8 cellular contexts compared by ENCODE assay signal in genomic region chr15:75104804-75105557, GRCh38.
DNase-seq lines count a peak whose midpoint lies in the region; ATAC-seq and TF ChIP-seq lines count a peak whose summit lies in the region.

No MANE protein-coding gene starts in this region.

- H3K4me3 Mint-ChIP-seq in CD14-positive monocyte: peak overlapping the region; percentile 32 to 44

- H3K4me1 Mint-ChIP-seq in CD14-positive monocyte: peaks cover 61% of the 10 kb centered on the region

- peak overlapping the region; percentile 87 to 97 (median 94) for H3K27ac Mint-ChIP-seq in CD14-positive monocyte

- peaks cover 0 to 2% (median 0%) of the 10 kb centered on the region in 7 donors for H3K9me3 Mint-ChIP-seq in CD14-positive monocyte

- DNase-seq in CD14-positive monocyte (ENCODE audit: low spot score) (peak; percentile 90), HuH-7 (ENCODE audit: low spot score) (peak; percentile 95), T1000 (lab: John Stamatoyannopoulos, UW) (peak; percentile 82), fibroblast of gingiva (ENCODE audit: low read depth) (peak; percentile 96)
- DNase-seq in activated CD8-positive, alpha-beta memory T cell treated with anti-CD3 and anti-CD28 coated beads for 24 hours: no peak

- TF ChIP-seq CTCF in CD14-positive monocyte (IDR thresholded peaks at IDR 0.05) (no peak), neutrophil (IDR thresholded peaks at IDR 0.05) (no peak)

- H3K27me3 ChIP-seq in neutrophil: no peaks in the 10 kb centered on the region

- peaks cover 0 to 5% of the 10 kb centered on the region in 2 donors for H3K36me3 Mint-ChIP-seq in CD14-positive monocyte

- H3K27me3 Mint-ChIP-seq in CD14-positive monocyte (ENCODE audit: low read depth in 3 of 3): peaks cover 0 to 5% (median 0%) of the 10 kb centered on the region in 3 donors

- no peaks in the 10 kb centered on the region for H3K36me3 ChIP-seq in neutrophil

- H3K4me1 ChIP-seq in neutrophil (ENCODE audit: control insufficient read depth in 1 of 2, insufficient read depth in 1 of 2, low read depth in 1 of 2, low read length in 1 of 2): peaks cover 60 to 66% of the 10 kb centered on the region in 2 experiments

- H3K9me3 ChIP-seq in neutrophil: no peaks in the 10 kb centered on the region

- H3K4me3 ChIP-seq in neutrophil (ENCODE audit: low read depth in 1 of 2, low read length in 1 of 2): peak overlapping the region; percentile 15 to 36

- H3K27ac ChIP-seq in neutrophil: peak overlapping the region; percentile 97

- intact Hi-C loops in CD14-positive monocyte (cut with micrococcal nuclease): loop anchor here (5.0 kb wide), 2 partner anchors 33 to 97 kb away; partner anchors contain the start of gene C15orf39 (in 1 of the 2)

- peak; percentile 41 for ATAC-seq in GM19043 (IDR thresholded peaks at IDR 0.05; ENCODE audit: low read depth, unreplicated experiment)
- no peak for ATAC-seq in HG02763 (IDR thresholded peaks at IDR 0.05; ENCODE audit: unreplicated experiment)
